30 cellular contexts compared by ENCODE assay signal in the genomic region with DNA sequence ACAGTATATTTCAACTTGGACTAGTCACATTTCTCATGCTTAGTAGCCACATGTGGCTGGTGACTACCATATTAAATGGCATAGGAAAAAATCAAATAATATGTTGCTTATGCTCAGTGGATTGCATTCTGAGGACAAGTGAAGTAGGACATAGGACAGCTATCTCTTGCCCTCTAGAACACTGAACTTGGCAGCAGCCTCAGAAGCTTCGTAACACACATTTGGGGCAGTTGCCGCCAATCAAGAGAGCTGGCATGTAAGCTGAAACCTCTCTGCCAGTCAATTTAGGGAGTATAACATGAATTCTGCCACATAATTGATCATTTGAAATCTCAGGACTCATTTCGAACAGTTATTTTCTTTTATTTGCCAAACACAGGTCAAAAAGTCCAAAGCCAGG.
"Had no signal": no experiment of that assay in that cellular context is flagged by ENCODE, and none has a peak within 500 bp of the region (broad histone marks: within the 10 kb centered on the region; RNA-seq: fewer than 3 reads in every experiment).

No MANE protein-coding gene starts in this region.

- H3K27me3 ChIP-seq: neutrophil, pancreas, spleen, suprapubic skin, testis, tibial artery, transverse colon, upper lobe of right lung, uterus had no signal

- DNase-seq: naive B cell; naive thymus-derived CD8-positive, alpha-beta T cell; nephron progenitor cell; nucleus accumbens; pancreas; retina; right cardiac atrium; spleen; stimulated activated CD4-positive, alpha-beta T cell treated with anti-CD3 and anti-CD28 coated beads, Interleukin-12 subunit alpha, Interleukin-12 subunit beta, amount 100 ng/mL, for 4 hours; stimulated activated CD4-positive, alpha-beta T cell treated with anti-CD3 and anti-CD28 coated beads, Interleukin-1b, Interleukin-23, amount 100 ng/mL, for 48 hours; stimulated activated CD4-positive, alpha-beta T cell treated with anti-CD3 and anti-CD28 coated beads, Interleukin-4, amount 100 ng/mL, for 1 hour; stimulated activated CD4-positive, alpha-beta T cell treated with anti-CD3 and anti-CD28 coated beads, Interleukin-4, amount 100 ng/mL, for 4 hours; stimulated activated CD8-positive, alpha-beta memory T cell treated with anti-CD3 and anti-CD28 coated beads, Interleukin-4, amount 100 ng/mL, for 48 hours; stimulated activated naive CD4-positive, alpha-beta T cell; stimulated activated naive CD8-positive, alpha-beta T cell treated with anti-CD3 and anti-CD28 coated beads, Interleukin-15, amount 100 ng/mL, for 72 hours; stimulated activated naive CD8-positive, alpha-beta T cell treated with anti-CD3 and anti-CD28 coated beads, Interleukin-15, Interleukin-2, amounts not matched to agents 100 U/mL and 50 U/mL, for 24 hours; substantia nigra; testis; tibial artery; transverse colon; upper lobe of right lung; uterus had no signal

- H3K27ac ChIP-seq: neutrophil, pancreas, prostate gland, skin epidermis, spleen, suprapubic skin, testis, tibial artery, transverse colon, upper lobe of right lung, uterus had no signal

- H3K4me2 ChIP-seq: smooth muscle cell had no signal

- H3K4me3 ChIP-seq: pancreas, prostate gland, skin epidermis, smooth muscle cell, spleen, suprapubic skin, testis, tibial artery, transverse colon, upper lobe of right lung, uterus had no signal

- ATAC-seq: naive thymus-derived CD8-positive, alpha-beta T cell; natural killer cell treated with Interleukin-12 subunit alpha and Interleukin-12 subunit beta and Interleukin-15 and Interleukin-18, amount 100 ng/mL, for 72 hours; pancreas; right cardiac atrium; sciatic nerve; stimulated activated memory B cell treated with anti-CD40 and anti-IgM and Interleukin-4, amounts not matched to agents 10 μg/mL and 1 μg/mL and 100 μg/mL, for 72 hours; stimulated activated naive CD8-positive, alpha-beta T cell treated with anti-CD3 and anti-CD28 coated beads, Interleukin-15, amount 100 ng/mL, for 72 hours; stimulated activated naive CD8-positive, alpha-beta T cell treated with anti-CD3 and anti-CD28 coated beads, Interleukin-15, Interleukin-2, amounts not matched to agents 100 U/mL and 50 U/mL, for 24 hours; upper lobe of right lung had no signal

- H3K9me3 ChIP-seq: neutrophil, pancreas, prostate gland, spleen, suprapubic skin, testis, tibial artery, transverse colon, upper lobe of right lung, uterus had no signal

- H3K36me3 ChIP-seq: neutrophil, pancreas, prostate gland, spleen, suprapubic skin, tibial artery, transverse colon, upper lobe of right lung, uterus had no signal

- H3K4me1 ChIP-seq: pancreas, prostate gland, spleen, suprapubic skin, testis, tibial artery, transverse colon, upper lobe of right lung, uterus had no signal
